19 cellular contexts compared by ENCODE assay signal in the genomic region with DNA sequence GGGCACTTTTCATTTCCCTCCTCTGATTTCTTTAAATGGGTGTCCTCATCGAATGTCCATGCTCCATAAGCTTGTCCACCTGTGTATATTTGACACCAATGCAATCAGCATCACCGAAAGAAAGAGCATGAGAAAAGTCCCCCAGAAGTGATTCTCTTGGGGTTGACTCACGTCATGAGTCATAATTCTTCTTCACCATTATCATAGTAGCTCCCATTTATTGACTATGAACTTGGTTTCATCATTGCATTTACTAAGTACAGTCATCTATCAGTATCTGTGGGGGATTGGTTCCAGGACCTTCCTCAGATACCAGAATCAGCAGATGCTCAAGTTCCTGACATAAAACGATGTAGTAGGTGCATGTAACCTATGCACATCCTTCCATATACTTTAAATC.
DNase-seq lines count a peak whose midpoint lies in the region; ATAC-seq, FAIRE-seq and TF ChIP-seq lines count a peak whose summit lies in the region.
"Had no signal": no experiment of that assay in that cellular context is flagged by ENCODE, and none has a peak within 500 bp of the region (broad histone marks: within the 10 kb centered on the region; RNA-seq: fewer than 3 reads in every experiment).

No MANE protein-coding gene starts in this region.

- no peak for TF ChIP-seq EP300 in GM12878 (IDR thresholded peaks at IDR 0.05; ENCODE audit: borderline replicate concordance in 1 of 2, control insufficient read depth in 1 of 2, low read depth in 2 of 2, low read length in 2 of 2)

- BruUV-seq in IMR-90 (replicated peaks; lab: Mats Ljungman, UMichigan) (no TSS peak), GM12878 (replicated peaks; lab: Mats Ljungman, UMichigan) (no TSS peak)

- H3K9me3 Mint-ChIP-seq in activated T-cell treated with anti-CD3 and anti-CD28 coated beads, Interleukin-2, amount 50 U/mL, for 24 hours = peaks cover 9% of the 10 kb centered on the region

- WGBS in IMR-90 (ENCODE audit: extremely low coverage in 2 of 2, insufficient read length in 1 of 2), 2 experiments = no CpG with 5 or more reads among the region's 4 CpGs
- WGBS in GM12878 (ENCODE audit: insufficient coverage, insufficient replicate concordance, low lambda C conversion rate, missing lambda C conversion rate) = 22% methylated on average over 4 of the region's 4 CpGs

- no peaks in the 10 kb centered on the region for H3K36me3 Mint-ChIP-seq in activated T-cell treated with anti-CD3 and anti-CD28 coated beads, Interleukin-2, amount 50 U/mL, for 24 hours (ENCODE audit: low read depth)

- TF ChIP-seq CTCF in IMR-90 (conservative IDR thresholded peaks at IDR 0.05; ENCODE audit: low read depth, low read length) = no peak
- no peak for TF ChIP-seq CTCF in GM12878 (IDR thresholded peaks at IDR 0.05 in 2 of 3, conservative IDR thresholded peaks at IDR 0.05 in 1 of 3; ENCODE audit: control insufficient read depth in 2 of 3, extremely low read depth in 1 of 3, insufficient read depth in 1 of 3, low read depth in 3 of 3, low read length in 3 of 3)

- H2BK20ac ChIP-seq in IMR-90 (ENCODE audit: low read depth, low read length) = no peak overlapping the region

- no peak overlapping the region for H2AK5ac ChIP-seq in IMR-90 (ENCODE audit: low read depth, low read length)

- intact Hi-C loops in IMR-90 (cut with micrococcal nuclease) (loop anchor here (10.0 kb wide), 4 partner anchors 178 to 432 kb away; no protein-coding TSS in a partner anchor), GM12878 (cut with micrococcal nuclease; ENCODE audit: unreplicated experiment) (no loop called here)

- no peak overlapping the region for H2AK9ac ChIP-seq in IMR-90 (replicated peaks; ENCODE audit: low read depth, low read length, poor library complexity)

- no peak overlapping the region for H3K9ac ChIP-seq in IMR-90 (ENCODE audit: low read depth, low read length)
- no peak overlapping the region for H3K9ac ChIP-seq in GM12878 (ENCODE audit: control insufficient read depth, insufficient read depth, low read length)
- H3K9ac ChIP-seq: parathyroid adenoma had no signal

- H3K9me3 ChIP-seq in IMR-90 (ENCODE audit: control insufficient read depth, insufficient read depth, low read length) = no peaks in the 10 kb centered on the region
- H3K9me3 ChIP-seq in GM12878 (replicated peaks; ENCODE audit: control insufficient read depth, insufficient read depth, low read length) = no peaks in the 10 kb centered on the region; the same call in 2 of the 3 replicates
- H3K9me3 ChIP-seq: gastrocnemius medialis, tibial artery had no signal

- H3K4me2 ChIP-seq in IMR-90 (ENCODE audit: low read depth, low read length) (no peak overlapping the region), GM12878 (ENCODE audit: control insufficient read depth, insufficient read depth) (no peak overlapping the region)

- no peak overlapping the region for H3K18ac ChIP-seq in IMR-90 (ENCODE audit: low read depth, low read length)

- SMC1A ChIA-PET in GM12878 (lab: Charles Lee; ENCODE audit: uncharacterized antibody, unreplicated experiment) = interaction anchor here (0.9 to 2.4 kb wide), 7 partner anchors 11 to 106 kb away, joined by 3 to 5 read pairs (median 3); no protein-coding TSS in a partner anchor

- no peak overlapping the region for H4K8ac ChIP-seq in IMR-90 (ENCODE audit: low read depth in 2 of 2, low read length in 2 of 2)

- CTCF ChIA-PET in IMR-90 (lab: Yijun Ruan, JAX) (no interaction called here), GM12878 (lab: Yijun Ruan, JAX) (no interaction called here)

- dilution Hi-C loops in IMR-90 (cut with HindIII; ENCODE audit: low sequenced_read_pairs, unreplicated experiment) = no loop called here

- H3K4me1 ChIP-seq in IMR-90 (ENCODE audit: control insufficient read depth, insufficient read depth, low read length) = peaks cover 19% of the 10 kb centered on the region
- H3K4me1 ChIP-seq in GM12878 (ENCODE audit: control insufficient read depth, insufficient read depth, low read length) = peaks cover 24% of the 10 kb centered on the region
- H3K4me1 ChIP-seq: gastrocnemius medialis, tibial artery had no signal

- no peak overlapping the region for H3K27ac ChIP-seq in IMR-90 (ENCODE audit: insufficient read depth, low read length)
- H3K27ac ChIP-seq in GM12878 (ENCODE audit: control insufficient read depth, insufficient read depth) = no peak overlapping the region
- H3K27ac ChIP-seq: dorsolateral prefrontal cortex, gastrocnemius medialis, parathyroid adenoma, tibial artery had no signal

- H3K4me3 ChIP-seq in IMR-90 (ENCODE audit: insufficient read depth, low read depth, low read length) (no peak overlapping the region), GM12878 (no peak overlapping the region)
- H3K4me3 ChIP-seq: dorsolateral prefrontal cortex, gastrocnemius medialis, tibial artery had no signal

- H3K56ac ChIP-seq in IMR-90 (ENCODE audit: extremely low read depth, insufficient read depth, low read length) = no peak overlapping the region

- POLR2A ChIA-PET in IMR-90 (lab: Charles Lee; ENCODE audit: unreplicated experiment) = no interaction called here
- POLR2A ChIA-PET in GM12878 (lab: Charles Lee) = interaction anchor here (0.7 kb wide), 1 partner anchor 9 kb away, joined by 3 read pairs; no protein-coding TSS in a partner anchor

- H3K14ac ChIP-seq in IMR-90 (replicated peaks; ENCODE audit: low read depth, low read length) = no peak overlapping the region

- no peak overlapping the region for H2BK120ac ChIP-seq in IMR-90 (ENCODE audit: low read depth, low read length)

- peak overlapping the region; percentile 87 for H3K27ac Mint-ChIP-seq in activated T-cell treated with anti-CD3 and anti-CD28 coated beads, Interleukin-2, amount 50 U/mL, for 24 hours

- FAIRE-seq in GM12878 (lab: Jason Lieb, UNC) = no peak
- FAIRE-seq: D721Med, islet of Langerhans had no signal

- H2BK5ac ChIP-seq in IMR-90 (ENCODE audit: low read depth, low read length, poor library complexity, severe bottlenecking) = no peak overlapping the region

- no peak for DNase-seq in activated T-cell treated with anti-CD3 and anti-CD28 coated beads, Interleukin-2, amount 50 U/mL, for 24 hours
- no peak for DNase-seq in activated T-cell treated with anti-CD3 and anti-CD28 coated beads, Interleukin-2, amount 50 U/mL, for 1 hour
- DNase-seq in IMR-90 = peak; percentile 94
- no peak for DNase-seq in GM12878 (ENCODE audit: low read depth, low spot score)
- no peak for DNase-seq in stimulated activated naive CD8-positive, alpha-beta T cell treated with anti-CD3 and anti-CD28 coated beads, Interleukin-15, Interleukin-2, amounts not matched to agents 100 U/mL and 50 U/mL, for 24 hours
- no peak for DNase-seq in AG08396 (ENCODE audit: low spot score)
- no peak for DNase-seq in anterior cingulate cortex (lab: John Stamatoyannopoulos, UW)
- DNase-seq in effector CD4-positive, alpha-beta T cell = no peak
- DNase-seq: aorta, dorsolateral prefrontal cortex, gastrocnemius medialis, KG1, midbrain, NCI-H187 treated with DMSO at 0.1 percent for 48 hours, NCI-H526 treated with DMSO at 0.1 percent for 48 hours, tibial artery had no signal

- no peak overlapping the region for H2AFZ ChIP-seq in IMR-90 (replicated peaks; ENCODE audit: low read length, poor library complexity)
- no peak overlapping the region for H2AFZ ChIP-seq in GM12878 (ENCODE audit: control insufficient read depth, low read depth, low read length)
- H2AFZ ChIP-seq: parathyroid adenoma had no signal

- RAD21 ChIA-PET in GM12878 (lab: Charles Lee; ENCODE audit: unreplicated experiment) = no interaction called here

- no peaks in the 10 kb centered on the region for H3K79me2 ChIP-seq in GM12878 (ENCODE audit: control insufficient read depth, insufficient read depth, low read length)
- H3K79me2 ChIP-seq: parathyroid adenoma had no signal

- no peaks in the 10 kb centered on the region for H3K27me3 Mint-ChIP-seq in activated T-cell treated with anti-CD3 and anti-CD28 coated beads, Interleukin-2, amount 50 U/mL, for 24 hours

- TF ChIP-seq RAD21 in IMR-90 (IDR thresholded peaks at IDR 0.05; ENCODE audit: low read length) = no peak
- TF ChIP-seq RAD21 in GM12878 (IDR thresholded peaks at IDR 0.05; ENCODE audit: insufficient read depth, low read depth, low read length) = no peak

- H3K4me1 Mint-ChIP-seq in activated T-cell treated with anti-CD3 and anti-CD28 coated beads, Interleukin-2, amount 50 U/mL, for 24 hours (ENCODE audit: low read depth) = peaks cover 68% of the 10 kb centered on the region

- H4K20me1 ChIP-seq in IMR-90 (ENCODE audit: insufficient read depth, low read length) (no peaks in the 10 kb centered on the region), GM12878 (ENCODE audit: control insufficient read depth, insufficient read depth) (no peaks in the 10 kb centered on the region)

- ATAC-seq in IMR-90 (ENCODE audit: low read depth) (no peak), GM12878 (peak; percentile 32)
- ATAC-seq in stimulated activated naive CD8-positive, alpha-beta T cell treated with anti-CD3 and anti-CD28 coated beads, Interleukin-15, Interleukin-2, amounts not matched to agents 100 U/mL and 50 U/mL, for 24 hours = peak; percentile 77
- ATAC-seq: gastrocnemius medialis had no signal

- H2BK15ac ChIP-seq in IMR-90 (ENCODE audit: low read depth, low read length) = no peak overlapping the region

- no peaks in the 10 kb centered on the region for H3K36me3 ChIP-seq in IMR-90 (ENCODE audit: control insufficient read depth, insufficient read depth, low read length)
- H3K36me3 ChIP-seq in GM12878 (ENCODE audit: control insufficient read depth in 2 of 2, insufficient read depth in 2 of 2, low read length in 1 of 2) = no peaks in the 10 kb centered on the region
- H3K36me3 ChIP-seq: gastrocnemius medialis, tibial artery had no signal

- H3K79me1 ChIP-seq in IMR-90 (ENCODE audit: low read depth in 1 of 2, low read length in 2 of 2) = no peaks in the 10 kb centered on the region

- H4K5ac ChIP-seq in IMR-90 (ENCODE audit: low read depth, low read length) = no peak overlapping the region

- no peak overlapping the region for H4K91ac ChIP-seq in IMR-90 (ENCODE audit: insufficient read depth, low read depth, low read length)

- no peak overlapping the region for H3K4me3 Mint-ChIP-seq in activated T-cell treated with anti-CD3 and anti-CD28 coated beads, Interleukin-2, amount 50 U/mL, for 24 hours

- TF ChIP-seq POLR2A in IMR-90 (IDR thresholded peaks at IDR 0.05; ENCODE audit: low read depth, low read length) (no peak), GM12878 (IDR thresholded peaks at IDR 0.05; ENCODE audit: low read depth, low read length) (no peak)

- in situ Hi-C loops in IMR-90 (cut with MboI; ENCODE audit: low sequenced_read_pairs) = no loop called here
- in situ Hi-C loops in GM12878 (cut with MboI) = no loop called here

- H3K27me3 ChIP-seq in IMR-90 (ENCODE audit: control insufficient read depth, insufficient read depth, low read length) (no peaks in the 10 kb centered on the region; the same call in 1 of the 2 replicates), GM12878 (replicated peaks in 1 of 2; ENCODE audit: control insufficient read depth in 2 of 2, insufficient read depth in 2 of 2, low read length in 1 of 2) (no peaks in the 10 kb centered on the region)
- H3K27me3 ChIP-seq: dorsolateral prefrontal cortex, gastrocnemius medialis, tibial artery had no signal

- H3K23ac ChIP-seq in IMR-90 (ENCODE audit: low read depth, low read length) = no peak overlapping the region

- H3K4ac ChIP-seq in IMR-90 (ENCODE audit: low read depth, low read length) = no peak overlapping the region

- peaks cover 13% of the 10 kb centered on the region for H3K9me1 ChIP-seq in IMR-90 (ENCODE audit: insufficient read depth, low read length)

TF ChIP-seq in GM12878, 131 proteins besides CTCF, POLR2A, EP300 and RAD21 (continues in another document):
- TF ChIP-seq CREM (IDR thresholded peaks at IDR 0.05; ENCODE audit: low read depth) = 0 out of 2 replicates have a peak, but pooled peaks have one; percentile 34
